8 cellular contexts compared by ENCODE assay signal in the genomic region with DNA sequence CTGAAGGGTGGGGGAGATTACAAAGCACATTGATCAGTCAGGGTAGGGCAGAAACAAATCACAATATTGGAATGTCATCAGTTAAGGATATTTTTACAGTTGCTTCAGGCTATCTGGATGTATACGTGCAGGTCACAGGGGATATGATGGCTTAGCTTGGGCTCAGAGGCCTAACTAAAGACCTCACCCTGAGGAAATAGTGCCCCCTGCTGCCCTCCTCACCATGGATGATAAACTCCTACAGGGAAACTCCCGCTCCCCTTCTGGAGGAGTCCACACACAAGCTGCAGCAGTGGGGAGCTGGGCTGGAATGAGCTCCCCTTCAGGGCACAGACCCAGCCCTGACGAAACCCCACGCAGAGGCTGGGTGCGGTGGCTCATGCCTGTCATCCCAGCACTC. TPM values are rescaled to one million over a fixed set of nuclear protein-coding genes. Genes with fewer than 3 reads are reported as not detected.
A peak's percentile ranks its signal among the peaks of the same experiment; 100 is the strongest.
DNase-seq lines count a peak whose midpoint lies in the region; ATAC-seq, FAIRE-seq and TF ChIP-seq lines count a peak whose summit lies in the region.
"Not testable (repeated sequence)": the region's sequence is repeated elsewhere in the genome, so short reads cannot be mapped to it uniquely, and the experiment has no call there.

No MANE protein-coding gene starts in this region.

- H3K27ac ChIP-seq in Karpas-422 (ENCODE audit: low read length); heart left ventricle; HepG2 (ENCODE audit: extremely low read length, insufficient read depth, low read length); uterus: not testable (repeated sequence)

- H2AFZ ChIP-seq in Karpas-422 (ENCODE audit: low read length); HepG2 (ENCODE audit: low read length): not testable (repeated sequence)

- not testable (repeated sequence) for TF ChIP-seq POLR2A in heart left ventricle (IDR thresholded peaks at IDR 0.05); HepG2 (IDR thresholded peaks at IDR 0.05; ENCODE audit: insufficient read depth in 1 of 2, low read depth in 2 of 2, low read length in 2 of 2); uterus (IDR thresholded peaks at IDR 0.05)

- H3K4me1 ChIP-seq in Karpas-422 (ENCODE audit: low read length); heart left ventricle; uterus: not testable (repeated sequence)
- H3K4me1 ChIP-seq in HepG2 (ENCODE audit: insufficient read depth, low read length): peaks cover 55% of the 10 kb centered on the region

- H3K4me3 Mint-ChIP-seq in progenitor cell of endocrine pancreas (ENCODE audit: low read depth): not testable (repeated sequence)

- not testable (repeated sequence) for BruUV-seq in HepG2 (replicated peaks; lab: Mats Ljungman, UMichigan)

- H3K4me3 ChIP-seq in Karpas-422 (ENCODE audit: low read length); choroid plexus epithelial cell (ENCODE audit: low read depth, low read length); heart left ventricle; HepG2 (replicated peaks in 1 of 3; ENCODE audit: insufficient read depth in 1 of 3, low read depth in 2 of 3, low read length in 3 of 3); uterus: not testable (repeated sequence)

- DNase-seq in COLO668 (lab: John Stamatoyannopoulos, UW; ENCODE audit: unreplicated experiment) (peak; percentile 18), Karpas-422 (peak; percentile 74), RPMI8226 (peak; percentile 10), heart left ventricle (peak in 1 of 5 donors; percentile 32), uterus (peak; percentile 25 to 43)
- not testable (repeated sequence) for DNase-seq in choroid plexus epithelial cell (ENCODE audit: low read depth); HepG2 (ENCODE audit: low spot score); progenitor cell of endocrine pancreas (ENCODE audit: low spot score, unreplicated experiment)

- intact Hi-C loops in heart left ventricle (cut with DNase I); HepG2 (cut with micrococcal nuclease; ENCODE audit: unreplicated experiment); uterus (cut with DNase I; ENCODE audit: low total_unique reads): not testable (repeated sequence)

- not testable (repeated sequence) for H3K9me3 ChIP-seq in Karpas-422 (ENCODE audit: low read length); uterus
- H3K9me3 ChIP-seq in heart left ventricle (peaks cover 0 to 31% (median 0%) of the 10 kb centered on the region in 12 donors), HepG2 (ENCODE audit: low read length) (peaks cover 27% of the 10 kb centered on the region)

- not testable (repeated sequence) for TF ChIP-seq EP300 in HepG2 (IDR thresholded peaks at IDR 0.05; ENCODE audit: low read depth in 2 of 2, low read length in 2 of 2); HepG2 (CRISPR knock-in tag; IDR thresholded peaks at IDR 0.05; ENCODE audit: borderline replicate concordance)

- ATAC-seq in heart left ventricle (peak in 2 of 4 donors; percentile 49 to 50), HepG2 (peak; percentile 69)

- H4K20me1 ChIP-seq in Karpas-422 (ENCODE audit: insufficient read depth, low read depth, low read length); HepG2 (ENCODE audit: insufficient read depth, low read length): not testable (repeated sequence)

- 71 to 88% (median 78%) methylated on average over 5 of the region's 5 CpGs for WGBS in heart left ventricle, 4 donors
- WGBS in HepG2 (ENCODE audit: low lambda C conversion rate): 100% methylated on average over 1 of the region's 5 CpGs

- not testable (repeated sequence) for H3K27ac Mint-ChIP-seq in progenitor cell of endocrine pancreas

- H3K9ac ChIP-seq in Karpas-422 (ENCODE audit: low read length); HepG2 (ENCODE audit: insufficient read depth, low read depth, low read length): not testable (repeated sequence)

- in situ Hi-C loops in HepG2 (cut with HindIII; ENCODE audit: extremely low pct_ligation_motif_present, low pct_unique_long_range_greater_than_20kb): not testable (repeated sequence)

- H3K9me2 ChIP-seq in Karpas-422 (replicated peaks; ENCODE audit: insufficient read depth, low read length): not testable (repeated sequence)

- H3K4me1 Mint-ChIP-seq in progenitor cell of endocrine pancreas (ENCODE audit: low read depth): peaks cover 16% of the 10 kb centered on the region

- not testable (repeated sequence) for H3K36me3 ChIP-seq in Karpas-422 (ENCODE audit: insufficient read depth, low read length); heart left ventricle; HepG2 (replicated peaks in 1 of 2; ENCODE audit: control insufficient read depth in 1 of 2, insufficient read depth in 2 of 2, low read length in 2 of 2); uterus

- not testable (repeated sequence) for H3K27me3 Mint-ChIP-seq in progenitor cell of endocrine pancreas

- H3K27me3 ChIP-seq in Karpas-422 (ENCODE audit: low read length); heart left ventricle; HepG2 (ENCODE audit: control insufficient read depth in 1 of 2, insufficient read depth in 2 of 2, low read length in 2 of 2); uterus: not testable (repeated sequence)

- TF ChIP-seq CTCF in choroid plexus epithelial cell (conservative IDR thresholded peaks at IDR 0.05; ENCODE audit: low read depth, low read length) (peak; percentile 17), heart left ventricle (IDR thresholded peaks at IDR 0.05) (peak in 7 of 12 donors; percentile 12 to 43 (median 23)), HepG2 (CRISPR knock-in tag; IDR thresholded peaks at IDR 0.05) (peak; percentile 54), progenitor cell of endocrine pancreas (IDR thresholded peaks at IDR 0.05; ENCODE audit: unreplicated experiment) (peak; percentile 52), uterus (IDR thresholded peaks at IDR 0.05) (peak in 3 of 4 experiments; percentile 13 to 39 (median 15))

- not testable (repeated sequence) for H3K79me2 ChIP-seq in Karpas-422 (ENCODE audit: low read length); HepG2 (ENCODE audit: insufficient read depth, low read length)

- H3K4me2 ChIP-seq in Karpas-422 (ENCODE audit: low read depth, low read length, poor library complexity, severe bottlenecking); HepG2 (ENCODE audit: low read depth, low read length): not testable (repeated sequence)

- not testable (repeated sequence) for FAIRE-seq in HepG2 (lab: Jason Lieb, UNC)

- H3K36me3 Mint-ChIP-seq in progenitor cell of endocrine pancreas (ENCODE audit: insufficient read depth): peaks cover 11% of the 10 kb centered on the region

- H3K9me3 Mint-ChIP-seq in progenitor cell of endocrine pancreas (ENCODE audit: low read depth): not testable (repeated sequence)

- CTCF ChIA-PET in HepG2 (lab: Yijun Ruan, JAX; ENCODE audit: low intra/inter-chr PET ratio, low total read pairs): not testable (repeated sequence)

- POLR2A ChIA-PET in HepG2 (lab: Yijun Ruan, JAX): not testable (repeated sequence)

- not testable (repeated sequence) for TF ChIP-seq RAD21 in HepG2 (CRISPR knock-in tag; IDR thresholded peaks at IDR 0.05)

TF ChIP-seq in HepG2, 621 proteins besides CTCF, POLR2A, EP300 and RAD21 (continues in another document):
- TF ChIP-seq ZFX (CRISPR knock-in tag; IDR thresholded peaks at IDR 0.05; ENCODE audit: low read depth): peak; percentile 34; the same call in 1 of the 2 replicates
- peak; percentile 52 for TF ChIP-seq STAG1 (CRISPR knock-in tag; IDR thresholded peaks at IDR 0.05)

RNA-seq across cellular contexts. Expression of a gene that starts 35.3 kb away (rescaled TPM):
- 17.2 and 25.9 TPM in 2 replicates for total RNA-seq in Karpas-422 (2014; rRNA removed; shearing (Covaris generic); ENCODE audit: low replicate concordance)
- total RNA-seq in heart left ventricle (10 to 100 TPM in 2 of 9 donors, 1 to 10 TPM in 7; 3.8 to 12.6 (median 6.9) TPM), HepG2 (2016; rRNA removed; fragmentation: Illumina TruSeq; extraction: Trizol) (4.1 and 9.9 TPM in 2 replicates), progenitor cell of endocrine pancreas (42.9 and 47.3 TPM in 2 replicates), uterus (10 to 100 TPM in 3 of 4 donors, 1 to 10 TPM in 1; 7.2 to 29.7 (median 25.0) TPM)
- polyA plus RNA-seq in heart left ventricle (1 to 10 TPM; 4.8 TPM), HepG2 (2011; rRNA removed) (2.4 and 2.7 TPM in 2 replicates)
- total RNA-seq in HepG2 (2016; cell fraction: cytosol; rRNA removed; fragmentation: Illumina TruSeq; extraction: Trizol; ENCODE audit: low read depth): 1.0 and 1.1 TPM in 2 replicates
- total RNA-seq in HepG2 (2016; cell fraction: insoluble cytoplasmic fraction; rRNA removed; fragmentation: Illumina TruSeq; extraction: Trizol): 3.9 and 8.0 TPM in 2 replicates
- 2.4 and 2.8 TPM in 2 replicates for total RNA-seq in HepG2 (2016; cell fraction: membrane; rRNA removed; fragmentation: Illumina TruSeq; extraction: Trizol)
- 4.7 and 9.1 TPM in 2 replicates for total RNA-seq in HepG2 (2016; cell fraction: nucleus; rRNA removed; fragmentation: Illumina TruSeq; extraction: Trizol)
- polyA plus RNA-seq in HepG2 (2011; cell fraction: cytosol; rRNA removed): 0.85 and 1.1 TPM in 2 replicates
- 3.3 and 3.7 TPM in 2 replicates for polyA plus RNA-seq in HepG2 (2011; cell fraction: nucleus; rRNA removed)
- 1.9 and 2.3 TPM in 2 replicates for polyA plus RNA-seq in HepG2 (2012)
- polyA plus RNA-seq in HepG2 (2016; cell fraction: cytosol; fragmentation: Illumina TruSeq; extraction: Trizol; ENCODE audit: low read depth): 0.26 and 0.36 TPM in 2 replicates
- 2.4 and 2.5 TPM in 2 replicates for polyA plus RNA-seq in HepG2 (2016; cell fraction: insoluble cytoplasmic fraction; fragmentation: Illumina TruSeq; extraction: Trizol; ENCODE audit: low read depth)
- polyA plus RNA-seq in HepG2 (2016; cell fraction: membrane; fragmentation: Illumina TruSeq; extraction: Trizol; ENCODE audit: low read depth): 0.32 and 0.36 TPM in 2 replicates
- polyA plus RNA-seq in HepG2 (2016; cell fraction: nucleus; fragmentation: Illumina TruSeq; extraction: Trizol; ENCODE audit: insufficient read depth, low read depth): 4.7 and 7.1 TPM in 2 replicates
- 3.2 and 3.8 TPM in 2 replicates for polyA minus RNA-seq in HepG2 (2011; rRNA and poly(A)+ RNA removed; ENCODE audit: low replicate concordance)
- polyA minus RNA-seq in HepG2 (2011; cell fraction: cytosol; rRNA and poly(A)+ RNA removed): 6.6 and 6.9 TPM in 2 replicates
- 10.9 and 13.2 TPM in 2 replicates for polyA minus RNA-seq in HepG2 (2011; cell fraction: nucleus; rRNA and poly(A)+ RNA removed)
